ENCODE assay signal across 1 cellular context in genomic region chr6:122642604-122643003, GRCh38. TPM values are rescaled to one million over a fixed set of nuclear protein-coding genes. Genes with fewer than 3 reads are reported as not detected.
"Had no signal": no experiment of that assay in that cellular context is flagged by ENCODE, and none has a peak within 500 bp of the region (broad histone marks: within the 10 kb centered on the region; RNA-seq: fewer than 3 reads in every experiment).

No MANE protein-coding gene starts in this region.

RNA-seq across cellular contexts. Expression of gene PKIB, which starts 32.4 kb away (rescaled TPM):
- total RNA-seq: natural killer cell treated with Interleukin-12 subunit alpha and Interleukin-12 subunit beta and Interleukin-15 and Interleukin-18, amount 100 ng/mL, for 72 hours had no signal
